ENCODE assay signal across 11 cellular contexts in genomic region chrX:101393530-101394305, GRCh38. TPM values are rescaled to one million over a fixed set of nuclear protein-coding genes. Genes with fewer than 3 reads are reported as not detected.
A peak's percentile ranks its signal among the peaks of the same experiment; 100 is the strongest.
DNase-seq lines count a peak whose midpoint lies in the region; FAIRE-seq and TF ChIP-seq lines count a peak whose summit lies in the region.
"Had no signal": no experiment of that assay in that cellular context is flagged by ENCODE, and none has a peak within 500 bp of the region (broad histone marks: within the 10 kb centered on the region; RNA-seq: fewer than 3 reads in every experiment).

No MANE protein-coding gene starts in this region.

- no peak for TF ChIP-seq RAD21 in H1 (IDR thresholded peaks at IDR 0.05 in 1 of 2, conservative IDR thresholded peaks at IDR 0.05 in 1 of 2; ENCODE audit: low read depth in 2 of 2, low read length in 2 of 2)

- H3K27ac Mint-ChIP-seq in MCF 10A (ENCODE audit: low read depth, unreplicated experiment) (no peak overlapping the region), type B pancreatic cell (no peak overlapping the region)

- H3K18ac ChIP-seq in H1 (ENCODE audit: extremely low read depth, low read length): no peak overlapping the region

- H3K79me2 ChIP-seq in mammary epithelial cell (ENCODE audit: insufficient read depth, low read length) (peaks cover 32% of the 10 kb centered on the region), PC-9 (ENCODE audit: low read depth) (peaks cover 30% of the 10 kb centered on the region), H1 (ENCODE audit: control insufficient read depth in 1 of 2, insufficient read depth in 2 of 2, low read length in 2 of 2) (peaks cover 0 to 23% of the 10 kb centered on the region in 2 experiments; a peak in 2 of 4 replicates)

- H3K9me3 Mint-ChIP-seq in MCF 10A (ENCODE audit: unreplicated experiment) (no peaks in the 10 kb centered on the region), type B pancreatic cell (no peaks in the 10 kb centered on the region)

- TF ChIP-seq EP300 in H1 (IDR thresholded peaks at IDR 0.05; ENCODE audit: borderline replicate concordance in 1 of 2, low read depth in 2 of 2, low read length in 2 of 2): no peak

- H3K27ac ChIP-seq in mammary epithelial cell (ENCODE audit: insufficient read depth, low read depth, low read length) (no peak overlapping the region), PC-9 (peak overlapping the region; percentile 84; the same call in 1 of the 2 replicates), H1 (ENCODE audit: low read depth, low read length) (no peak overlapping the region)
- H3K27ac ChIP-seq: spleen had no signal

- 87% methylated on average over 9 of the region's 11 CpGs for WGBS in mammary epithelial cell (ENCODE audit: low coverage, missing lambda C conversion rate)
- WGBS in H1 (ENCODE audit: extremely low coverage in 1 of 2, insufficient coverage in 1 of 2, insufficient read length in 1 of 2, insufficient replicate concordance in 2 of 2, low coverage in 1 of 2, low lambda C conversion rate in 2 of 2, missing lambda C conversion rate in 1 of 2), 2 experiments: 90% methylated on average over 10 of the region's 11 CpGs; no CpG with 5 or more reads in 1 of the 2 experiments

- H3K4ac ChIP-seq in H1 (replicated peaks; ENCODE audit: insufficient read length, low read depth, low read length): no peak overlapping the region

- H3K56ac ChIP-seq in H1 (replicated peaks; ENCODE audit: insufficient read length, low read depth, low read length): no peak overlapping the region

- H4K91ac ChIP-seq in H1 (replicated peaks; ENCODE audit: insufficient read length, low read length): no peak overlapping the region

- no peak overlapping the region for H2BK12ac ChIP-seq in H1 (ENCODE audit: low read depth, low read length)

- H4K5ac ChIP-seq in H1 (ENCODE audit: insufficient read length, low read depth, low read length): no peak overlapping the region

- no peaks in the 10 kb centered on the region for H3K4me1 Mint-ChIP-seq in MCF 10A (ENCODE audit: insufficient read depth, unreplicated experiment)
- H3K4me1 Mint-ChIP-seq in type B pancreatic cell (ENCODE audit: unreplicated experiment): no peaks in the 10 kb centered on the region

- BruUV-seq in mammary epithelial cell (replicated peaks; lab: Mats Ljungman, UMichigan) (no TSS peak), MCF 10A (replicated peaks; lab: Mats Ljungman, UMichigan) (no TSS peak), PC-9 (replicated peaks; lab: Mats Ljungman, UMichigan) (no TSS peak)

- peaks cover 16% of the 10 kb centered on the region for H3K36me3 ChIP-seq in mammary epithelial cell (ENCODE audit: insufficient read depth, low read length)
- peaks cover 25% of the 10 kb centered on the region for H3K36me3 ChIP-seq in PC-9 (ENCODE audit: low read depth)
- peaks cover 6 to 45% (median 18%) of the 10 kb centered on the region in 4 experiments for H3K36me3 ChIP-seq in H1 (ENCODE audit: control insufficient read depth in 2 of 4, insufficient read depth in 4 of 4, low read length in 3 of 4)

- peaks cover 15% of the 10 kb centered on the region for H3K4me1 ChIP-seq in mammary epithelial cell (ENCODE audit: insufficient read depth, low read length)
- peaks cover 21% of the 10 kb centered on the region for H3K4me1 ChIP-seq in PC-9 (replicated peaks; ENCODE audit: insufficient read depth)
- no peaks in the 10 kb centered on the region; a peak in 1 of 7 replicates for H3K4me1 ChIP-seq in H1 (replicated peaks in 1 of 4; ENCODE audit: control insufficient read depth in 3 of 4, insufficient read depth in 4 of 4, low read length in 3 of 4)

- H3K27me3 Mint-ChIP-seq in MCF 10A (ENCODE audit: insufficient read depth, unreplicated experiment) (peaks cover 13% of the 10 kb centered on the region), type B pancreatic cell (no peaks in the 10 kb centered on the region)

- peaks cover 71% of the 10 kb centered on the region for H3F3A ChIP-seq in PC-9 (ENCODE audit: insufficient read depth, low read depth)

- dilution Hi-C loops in mammary epithelial cell (cut with HindIII; ENCODE audit: low sequenced_read_pairs): no loop called here

- no peak overlapping the region for H2BK5ac ChIP-seq in H1 (ENCODE audit: low read depth, low read length)

- H3K9ac ChIP-seq in mammary epithelial cell (ENCODE audit: insufficient read depth, low read length): no peak overlapping the region
- no peak overlapping the region for H3K9ac ChIP-seq in H1 (replicated peaks in 1 of 4; ENCODE audit: extremely low read depth in 1 of 4, low read depth in 3 of 4, low read length in 3 of 4)

- H3K23me2 ChIP-seq in H1 (ENCODE audit: low read depth, low read length): peaks cover 4% of the 10 kb centered on the region; the same call in 1 of the 2 replicates

- H3K79me1 ChIP-seq in H1 (ENCODE audit: low read depth, low read length): no peaks in the 10 kb centered on the region

- H3K4me3 Mint-ChIP-seq in MCF 10A (ENCODE audit: unreplicated experiment) (no peak overlapping the region), type B pancreatic cell (peak overlapping the region; percentile 26)

- H3K4me3 ChIP-seq in mammary epithelial cell (replicated peaks in 1 of 3; ENCODE audit: insufficient read depth in 1 of 3, low read depth in 2 of 3, low read length in 3 of 3) (no peak overlapping the region), PC-9 (peak overlapping the region; percentile 91; the same call in 1 of the 2 replicates), H1 (ENCODE audit: extremely low read depth in 1 of 4, insufficient read depth in 2 of 4, low read depth in 3 of 4, low read length in 4 of 4) (no peak overlapping the region)
- H3K4me3 ChIP-seq: spleen had no signal

- H2BK15ac ChIP-seq in H1 (ENCODE audit: low read length): no peak overlapping the region

- H3K9me3 ChIP-seq in mammary epithelial cell (replicated peaks; ENCODE audit: insufficient read depth, low read length): no peaks in the 10 kb centered on the region
- H3K9me3 ChIP-seq in PC-9 (ENCODE audit: insufficient read depth, low read depth): no peaks in the 10 kb centered on the region
- no peaks in the 10 kb centered on the region for H3K9me3 ChIP-seq in H1 (ENCODE audit: insufficient read depth in 2 of 2, low read depth in 1 of 2, low read length in 1 of 2)
- H3K9me3 ChIP-seq: spleen had no signal

- H4K20me1 ChIP-seq in mammary epithelial cell (ENCODE audit: insufficient read depth, low read length): no peaks in the 10 kb centered on the region
- H4K20me1 ChIP-seq in PC-9 (ENCODE audit: insufficient read depth): peaks cover 14% of the 10 kb centered on the region; the same call in 1 of the 2 replicates
- H4K20me1 ChIP-seq in H1 (replicated peaks in 1 of 2; ENCODE audit: control insufficient read depth in 1 of 2, insufficient read depth in 2 of 2, low read length in 2 of 2): peaks cover 0 to 2% of the 10 kb centered on the region in 2 experiments

- H3K23ac ChIP-seq in H1 (ENCODE audit: insufficient read length): no peak overlapping the region

- CTCF ChIA-PET in mammary epithelial cell (lab: Charles Lee; ENCODE audit: low non-redundant PET) (no interaction called here), MCF 10A (lab: Yijun Ruan, JAX) (interaction anchor here (0.5 kb wide), 1 partner anchor 404 kb away, joined by 3 read pairs; no protein-coding TSS in a partner anchor), PC-9 (lab: Charles Lee) (no interaction called here), H1 (lab: Charles Lee; ENCODE audit: partially characterized antibody) (no interaction called here)

- H3K27me3 ChIP-seq in mammary epithelial cell (ENCODE audit: insufficient read depth, low read length) (no peaks in the 10 kb centered on the region), PC-9 (ENCODE audit: insufficient read depth, low read depth) (no peaks in the 10 kb centered on the region), H1 (replicated peaks in 1 of 4; ENCODE audit: control insufficient read depth in 3 of 4, extremely low read depth in 1 of 4, insufficient read depth in 3 of 4, low read length in 3 of 4) (no peaks in the 10 kb centered on the region)
- H3K27me3 ChIP-seq: spleen had no signal

- H3K14ac ChIP-seq in H1 (ENCODE audit: insufficient read length): no peak overlapping the region

- TF ChIP-seq POLR2A in H1 (IDR thresholded peaks at IDR 0.05; ENCODE audit: control extremely low read depth in 1 of 2, low read depth in 2 of 2, low read length in 2 of 2): peak in 1 of 2 experiments; percentile 32; a peak in 1 of 3 replicates

- no peak overlapping the region for H2AK5ac ChIP-seq in H1 (ENCODE audit: low read depth, low read length)

- no peak for FAIRE-seq in H1 (lab: Jason Lieb, UNC)
- FAIRE-seq: GM12891 had no signal

- POLR2A ChIA-PET in MCF 10A (lab: Yijun Ruan, JAX) (interaction anchor here (0.6 to 0.9 kb wide), 2 partner anchors 32 to 33 kb away, joined by 3 to 4 read pairs; no protein-coding TSS in a partner anchor), PC-9 (lab: Charles Lee; ENCODE audit: unreplicated experiment) (no interaction called here), H1 (lab: Charles Lee; ENCODE audit: partially characterized antibody) (interaction anchor here (0.6 to 4.0 kb wide), 10 partner anchors 9 to 362 kb away, joined by 3 to 45 read pairs (median 4); partner anchors contain the start of gene TIMM8A)

- H3K36me3 Mint-ChIP-seq in MCF 10A (ENCODE audit: insufficient read depth, unreplicated experiment) (peaks cover 65% of the 10 kb centered on the region), type B pancreatic cell (peaks cover 16% of the 10 kb centered on the region)

- no peaks in the 10 kb centered on the region for H3K9me2 ChIP-seq in PC-9 (ENCODE audit: insufficient read depth)

- TF ChIP-seq CTCF in mammary epithelial cell (conservative IDR thresholded peaks at IDR 0.05 in 1 of 2, IDR thresholded peaks at IDR 0.05 in 1 of 2; ENCODE audit: extremely low read depth in 1 of 2, insufficient read depth in 1 of 2, low read depth in 1 of 2, low read length in 2 of 2) (no peak), MCF 10A (IDR thresholded peaks at IDR 0.05; ENCODE audit: unreplicated experiment) (no peak), PC-9 (conservative IDR thresholded peaks at IDR 0.05) (no peak), H1 (IDR thresholded peaks at IDR 0.05; ENCODE audit: control extremely low read depth in 1 of 3, insufficient read depth in 1 of 3, low read depth in 1 of 3, low read length in 3 of 3) (no peak), type B pancreatic cell (conservative IDR thresholded peaks at IDR 0.05) (no peak)

- intact Hi-C loops in mammary epithelial cell (cut with micrococcal nuclease) (loop anchor here (5.0 kb wide), 1 partner anchor 46 kb away; the partner anchor contains the start of gene TIMM8A), MCF 10A (cut with micrococcal nuclease) (no loop called here), PC-9 (cut with micrococcal nuclease; ENCODE audit: unreplicated experiment) (loop anchor here (5.0 kb wide), 1 partner anchor 46 kb away; the partner anchor contains the start of gene TIMM8A)

- H4K8ac ChIP-seq in H1 (ENCODE audit: extremely low read depth, insufficient read depth, low read length): no peak overlapping the region

- H2AFZ ChIP-seq in mammary epithelial cell (ENCODE audit: low read depth, low read length): no peak overlapping the region
- no peak overlapping the region for H2AFZ ChIP-seq in PC-9
- no peak overlapping the region for H2AFZ ChIP-seq in H1 (ENCODE audit: low read length)

- in situ Hi-C loops in mammary epithelial cell (cut with MboI; ENCODE audit: low sequenced_read_pairs in 2 of 2): loop anchor here in 1 of 2 donors (5.0 kb wide), 1 partner anchor 46 kb away; the partner anchor contains the start of gene TIMM8A

- peak overlapping the region; percentile 3 for H3K4me2 ChIP-seq in mammary epithelial cell (ENCODE audit: insufficient read depth, low read depth, low read length)
- peak overlapping the region; percentile 98 for H3K4me2 ChIP-seq in PC-9
- peak overlapping the region in 1 of 2 experiments; percentile 56; a peak in 1 of 4 replicates for H3K4me2 ChIP-seq in H1 (ENCODE audit: insufficient read depth in 1 of 2, low read depth in 2 of 2, low read length in 2 of 2)

- DNase-seq in mammary epithelial cell (no peak), MCF 10A (ENCODE audit: unreplicated experiment) (no peak), PC-9 (no peak), H1 (ENCODE audit: low read depth in 1 of 2, low spot score in 2 of 2) (no peak), type B pancreatic cell (ENCODE audit: extremely low spot score, unreplicated experiment) (no peak), AML-193 (lab: John Stamatoyannopoulos, UW) (no peak), anterior cingulate cortex (lab: John Stamatoyannopoulos, UW) (no peak), NCI-H1930 (lab: John Stamatoyannopoulos, UW) (no peak)
- DNase-seq: activated CD4-positive, alpha-beta T cell treated with anti-CD3 and anti-CD28 coated beads, Interleukin-2, amount 50 U/mL, for 4 hours; spleen had no signal

- no peak overlapping the region for H2BK120ac ChIP-seq in H1 (replicated peaks; ENCODE audit: low read depth, low read length)

- no peak overlapping the region for H2BK20ac ChIP-seq in H1 (ENCODE audit: low read length)

RNA-seq across cellular contexts. Expression of gene RPL36A, which starts 2.9 kb away (rescaled TPM):
- total RNA-seq in mammary epithelial cell: 100 to 1,000 TPM; 288 to 293 TPM
- polyA plus RNA-seq in mammary epithelial cell: 2,001 TPM
- 121 TPM for polyA minus RNA-seq in mammary epithelial cell
- total RNA-seq in MCF 10A (2022): 445 and 482 TPM in 2 replicates
- total RNA-seq in PC-9 (2021): 299 and 359 TPM in 2 replicates
- total RNA-seq in H1 (2021; fragmentation: NEBNext Ultra II Directional; extraction: Animal tissue kit (Norgen Biotek cat#: 25700)): 271 and 309 TPM in 2 replicates
- polyA plus RNA-seq in H1 (2011; rRNA removed): 985 and 1,587 TPM in 2 replicates
- polyA plus RNA-seq in H1 (2011; cell fraction: cytosol; rRNA removed): 2,146 TPM
- polyA plus RNA-seq in H1 (2011; cell fraction: nucleus; rRNA removed): 334 TPM
- polyA plus RNA-seq in H1 (2012, experiment 1 of 2): 2,347 to 3,718 TPM (median 3,008 TPM) in 4 replicates
- polyA plus RNA-seq in H1 (2012, experiment 2 of 2): 1,533 TPM
- 3,890 TPM for polyA plus RNA-seq in H1 (2013, experiment 1 of 2)
- 3,945 TPM for polyA plus RNA-seq in H1 (2013, experiment 2 of 2)
- polyA minus RNA-seq in H1 (2011; rRNA and poly(A)+ RNA removed): 185 and 254 TPM in 2 replicates
- 188 TPM for polyA minus RNA-seq in H1 (2011; cell fraction: cytosol; rRNA and poly(A)+ RNA removed)
- 274 TPM for polyA minus RNA-seq in H1 (2011; cell fraction: nucleus; rRNA and poly(A)+ RNA removed)
- 329 and 338 TPM in 2 replicates for total RNA-seq in type B pancreatic cell (ENCODE audit: low replicate concordance)

RNA-seq across cellular contexts. Expression of gene BTK, which starts 7.7 kb away (rescaled TPM):
- total RNA-seq in mammary epithelial cell: under 1 TPM in 1 of 2 donors, not detected in 1; under 0.01 TPM
- polyA plus RNA-seq in mammary epithelial cell: not detected
- polyA minus RNA-seq in mammary epithelial cell: not detected
- total RNA-seq in MCF 10A (2022): not detected in 2 replicates
- not detected in 2 replicates for total RNA-seq in PC-9 (2021)
- 0.20 TPM in 1 of 2 replicates, not detected in the other for total RNA-seq in H1 (2021; fragmentation: NEBNext Ultra II Directional; extraction: Animal tissue kit (Norgen Biotek cat#: 25700))
- polyA plus RNA-seq in H1 (2011; rRNA removed): 0.03 and 0.06 TPM in 2 replicates
- polyA plus RNA-seq in H1 (2011; cell fraction: cytosol; rRNA removed): 0.09 TPM
- polyA plus RNA-seq in H1 (2011; cell fraction: nucleus; rRNA removed): not detected
- polyA plus RNA-seq in H1 (2012, experiment 1 of 2): 0.09 to 0.25 TPM (median 0.23 TPM) in 3 of 4 replicates, not detected in the other
- polyA plus RNA-seq in H1 (2012, experiment 2 of 2): not detected
- polyA plus RNA-seq in H1 (2013, experiment 1 of 2): 0.02 TPM
- polyA plus RNA-seq in H1 (2013, experiment 2 of 2): 0.06 TPM
- 0.16 TPM in 1 of 2 replicates, not detected in the other for polyA minus RNA-seq in H1 (2011; rRNA and poly(A)+ RNA removed)
- polyA minus RNA-seq in H1 (2011; cell fraction: cytosol; rRNA and poly(A)+ RNA removed): 0.37 TPM
- polyA minus RNA-seq in H1 (2011; cell fraction: nucleus; rRNA and poly(A)+ RNA removed): 1.00 TPM
- 0.34 and 0.38 TPM in 2 replicates for total RNA-seq in type B pancreatic cell (ENCODE audit: low replicate concordance)

RNA-seq across cellular contexts. Expression of gene GLA, which starts 14.0 kb away (rescaled TPM):
- total RNA-seq in mammary epithelial cell (10 to 100 TPM; 21.3 to 28.8 TPM), MCF 10A (2022) (11.7 and 13.3 TPM in 2 replicates), PC-9 (2021) (72.2 and 80.5 TPM in 2 replicates), type B pancreatic cell (ENCODE audit: low replicate concordance) (39.5 and 44.8 TPM in 2 replicates)
- polyA plus RNA-seq in mammary epithelial cell (43.4 TPM), H1 (2011; rRNA removed) (21.9 and 33.6 TPM in 2 replicates)
- polyA minus RNA-seq in mammary epithelial cell: 75.7 TPM
- 39.2 and 47.3 TPM in 2 replicates for total RNA-seq in H1 (2021; fragmentation: NEBNext Ultra II Directional; extraction: Animal tissue kit (Norgen Biotek cat#: 25700))
- polyA plus RNA-seq in H1 (2011; cell fraction: cytosol; rRNA removed): 39.1 TPM
- 30.4 TPM for polyA plus RNA-seq in H1 (2011; cell fraction: nucleus; rRNA removed)
- 43.7 to 47.0 TPM (median 45.8 TPM) in 4 replicates for polyA plus RNA-seq in H1 (2012, experiment 1 of 2)
- polyA plus RNA-seq in H1 (2012, experiment 2 of 2): 35.0 TPM
- 81.2 TPM for polyA plus RNA-seq in H1 (2013, experiment 1 of 2)
- 83.5 TPM for polyA plus RNA-seq in H1 (2013, experiment 2 of 2)
- 21.6 and 22.4 TPM in 2 replicates for polyA minus RNA-seq in H1 (2011; rRNA and poly(A)+ RNA removed)
- polyA minus RNA-seq in H1 (2011; cell fraction: cytosol; rRNA and poly(A)+ RNA removed): 15.0 TPM
- polyA minus RNA-seq in H1 (2011; cell fraction: nucleus; rRNA and poly(A)+ RNA removed): 13.7 TPM

RNA-seq across cellular contexts. Expression of gene HNRNPH2, which starts 14.3 kb away (rescaled TPM):
- 10 to 100 TPM; 49.1 to 51.2 TPM for total RNA-seq in mammary epithelial cell
- 29.6 TPM for polyA plus RNA-seq in mammary epithelial cell
- polyA minus RNA-seq in mammary epithelial cell: 26.9 TPM
- 35.5 and 44.2 TPM in 2 replicates for total RNA-seq in MCF 10A (2022)
- 61.0 and 72.9 TPM in 2 replicates for total RNA-seq in PC-9 (2021)
- 62.6 and 66.7 TPM in 2 replicates for total RNA-seq in H1 (2021; fragmentation: NEBNext Ultra II Directional; extraction: Animal tissue kit (Norgen Biotek cat#: 25700))
- polyA plus RNA-seq in H1 (2011; rRNA removed): 14.7 and 27.7 TPM in 2 replicates
- 42.1 TPM for polyA plus RNA-seq in H1 (2011; cell fraction: cytosol; rRNA removed)
- 9.0 TPM for polyA plus RNA-seq in H1 (2011; cell fraction: nucleus; rRNA removed)
- 75.3 to 86.8 TPM (median 76.9 TPM) in 4 replicates for polyA plus RNA-seq in H1 (2012, experiment 1 of 2)
- polyA plus RNA-seq in H1 (2012, experiment 2 of 2): 6.8 TPM
- 38.5 TPM for polyA plus RNA-seq in H1 (2013, experiment 1 of 2)
- polyA plus RNA-seq in H1 (2013, experiment 2 of 2): 36.4 TPM
- polyA minus RNA-seq in H1 (2011; rRNA and poly(A)+ RNA removed): 26.2 and 33.8 TPM in 2 replicates
- polyA minus RNA-seq in H1 (2011; cell fraction: cytosol; rRNA and poly(A)+ RNA removed): 14.9 TPM
- polyA minus RNA-seq in H1 (2011; cell fraction: nucleus; rRNA and poly(A)+ RNA removed): 10.0 TPM
- total RNA-seq in type B pancreatic cell (ENCODE audit: low replicate concordance): 68.3 and 76.0 TPM in 2 replicates

RNA-seq across cellular contexts. Expression of gene TIMM8A, which starts 45.2 kb away (rescaled TPM):
- total RNA-seq in mammary epithelial cell (10 to 100 TPM in 1 of 2 donors, 1 to 10 TPM in 1; 7.8 to 19.9 TPM), MCF 10A (2022) (14.9 and 17.2 TPM in 2 replicates), PC-9 (2021) (16.5 and 17.6 TPM in 2 replicates), type B pancreatic cell (ENCODE audit: low replicate concordance) (22.1 and 22.4 TPM in 2 replicates)
- polyA plus RNA-seq in mammary epithelial cell (16.0 TPM), H1 (2011; rRNA removed) (16.1 and 16.6 TPM in 2 replicates)
- polyA minus RNA-seq in mammary epithelial cell: 1.6 TPM
- total RNA-seq in H1 (2021; fragmentation: NEBNext Ultra II Directional; extraction: Animal tissue kit (Norgen Biotek cat#: 25700)): 38.0 and 38.1 TPM in 2 replicates
- 20.7 TPM for polyA plus RNA-seq in H1 (2011; cell fraction: cytosol; rRNA removed)
- 10.6 TPM for polyA plus RNA-seq in H1 (2011; cell fraction: nucleus; rRNA removed)
- 22.1 to 30.2 TPM (median 25.1 TPM) in 4 replicates for polyA plus RNA-seq in H1 (2012, experiment 1 of 2)
- 9.7 TPM for polyA plus RNA-seq in H1 (2012, experiment 2 of 2)
- 18.7 TPM for polyA plus RNA-seq in H1 (2013, experiment 1 of 2)
- 21.9 TPM for polyA plus RNA-seq in H1 (2013, experiment 2 of 2)
- 17.0 and 17.7 TPM in 2 replicates for polyA minus RNA-seq in H1 (2011; rRNA and poly(A)+ RNA removed)
- polyA minus RNA-seq in H1 (2011; cell fraction: cytosol; rRNA and poly(A)+ RNA removed): 18.6 TPM
- 15.7 TPM for polyA minus RNA-seq in H1 (2011; cell fraction: nucleus; rRNA and poly(A)+ RNA removed)
